Comparison of ENCODE assay signal across 7 cellular contexts in genomic region chr20:3858689-3859088, GRCh38.
"Had no signal": no experiment of that assay in that cellular context is flagged by ENCODE, and none has a peak within 500 bp of the region (broad histone marks: within the 10 kb centered on the region; RNA-seq: fewer than 3 reads in every experiment).

No MANE protein-coding gene starts in this region.

- H3K27me3 Mint-ChIP-seq: IgD-negative memory B cell had no signal

- H3K9me3 Mint-ChIP-seq: IgD-negative memory B cell had no signal

- DNase-seq: IMR-90, KBM-7, KG1 had no signal

- H3K4me3 ChIP-seq: K562 had no signal

- FAIRE-seq: HTR-8/SVneo, K562 had no signal

- H3K4me3 Mint-ChIP-seq: IgD-negative memory B cell had no signal

- H3K27ac Mint-ChIP-seq: IgD-negative memory B cell had no signal

- H3K27ac ChIP-seq: HL-60 had no signal

- ATAC-seq: K562 had no signal
